Comparison of ENCODE assay signal across 15 cellular contexts in the genomic region with DNA sequence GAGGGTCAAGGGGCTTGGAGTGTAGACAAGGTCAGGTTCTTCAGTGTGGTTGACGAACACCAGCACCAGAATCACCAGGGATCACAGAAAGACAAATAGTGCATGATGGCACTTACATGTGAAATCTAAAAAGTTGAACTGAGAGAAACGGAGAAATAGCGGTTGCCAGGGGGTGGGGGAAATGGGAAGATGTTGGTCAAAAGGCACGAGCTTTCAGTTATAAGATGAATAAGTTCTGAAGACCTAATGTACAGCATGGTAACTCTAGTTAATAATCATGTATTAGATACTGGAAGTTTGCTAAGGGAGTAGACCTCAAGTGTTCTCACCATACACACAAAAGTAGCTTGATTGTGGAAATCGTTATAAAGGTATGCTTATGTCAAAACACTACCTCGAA. TPM values are rescaled to one million over a fixed set of nuclear protein-coding genes. Genes with fewer than 3 reads are reported as not detected.
DNase-seq lines count a peak whose midpoint lies in the region; ATAC-seq and TF ChIP-seq lines count a peak whose summit lies in the region.
"Had no signal": no experiment of that assay in that cellular context is flagged by ENCODE, and none has a peak within 500 bp of the region (broad histone marks: within the 10 kb centered on the region; RNA-seq: fewer than 3 reads in every experiment).

No MANE protein-coding gene starts in this region.

- H3K4me1 ChIP-seq in mammary epithelial cell (ENCODE audit: insufficient read depth, low read length), result no peaks in the 10 kb centered on the region

- TF ChIP-seq CTCF in mammary epithelial cell (conservative IDR thresholded peaks at IDR 0.05 in 1 of 2, IDR thresholded peaks at IDR 0.05 in 1 of 2; ENCODE audit: extremely low read depth in 1 of 2, insufficient read depth in 1 of 2, low read depth in 1 of 2, low read length in 2 of 2), result no peak

- no peak overlapping the region for H2AFZ ChIP-seq in mammary epithelial cell (ENCODE audit: low read depth, low read length)

- H3K27ac ChIP-seq in mammary epithelial cell (ENCODE audit: insufficient read depth, low read depth, low read length) (no peak overlapping the region), caudate nucleus (ENCODE audit: low read depth, low read length) (no peak overlapping the region)
- H3K27ac ChIP-seq: sigmoid colon had no signal

- H4K20me1 ChIP-seq in mammary epithelial cell (ENCODE audit: insufficient read depth, low read length), result no peaks in the 10 kb centered on the region

- 78% methylated on average over 6 of the region's 6 CpGs for WGBS in mammary epithelial cell (ENCODE audit: low coverage, missing lambda C conversion rate)

- DNase-seq in stimulated activated naive B cell treated with anti-CD40 and anti-IgM and Interleukin-4, amounts not matched to agents 10 μg/mL and 1 μg/mL and 100 μg/mL, for 72 hours, result peak; percentile 34
- DNase-seq in mammary epithelial cell (no peak), caudate nucleus (lab: John Stamatoyannopoulos, UW) (no peak)
- DNase-seq in activated naive CD4-positive, alpha-beta T cell treated with anti-CD3 and anti-CD28 coated beads, Interleukin-2, amount 10 ng/mL, durations not matched to agents 7 days and 5 days, result no peak
- DNase-seq: activated B cell treated with CpG ODN at 0.5 μM for 24 hours; activated T-cell treated with anti-CD3 and anti-CD28 coated beads, Interleukin-2, amount 50 U/mL, for 1 hour; CD8-positive, alpha-beta T cell; glutamatergic neuron; IMR-90; natural killer cell; NCI-H1436 treated with DMSO at 0.1 percent for 48 hours; sigmoid colon had no signal

- dilution Hi-C loops in mammary epithelial cell (cut with HindIII; ENCODE audit: low sequenced_read_pairs), result no loop called here

- no peaks in the 10 kb centered on the region for H3K9me3 ChIP-seq in mammary epithelial cell (replicated peaks; ENCODE audit: insufficient read depth, low read length)
- H3K9me3 ChIP-seq: sigmoid colon had no signal

- peaks cover 18 to 39% of the 10 kb centered on the region in 2 donors for H3K4me1 Mint-ChIP-seq in stimulated activated naive B cell treated with anti-CD40 and anti-IgM and Interleukin-4, amounts not matched to agents 10 μg/mL and 1 μg/mL and 100 μg/mL, for 72 hours
- peaks cover 11% of the 10 kb centered on the region for H3K4me1 Mint-ChIP-seq in activated naive CD4-positive, alpha-beta T cell treated with anti-CD3 and anti-CD28 coated beads, Interleukin-2, amount 10 ng/mL, durations not matched to agents 7 days and 5 days

- H3K4me3 ChIP-seq in mammary epithelial cell (replicated peaks in 1 of 3; ENCODE audit: insufficient read depth in 1 of 3, low read depth in 2 of 3, low read length in 3 of 3), result no peak overlapping the region
- H3K4me3 ChIP-seq: sigmoid colon had no signal

- CTCF ChIA-PET in mammary epithelial cell (lab: Charles Lee; ENCODE audit: low non-redundant PET), result no interaction called here
- CTCF ChIA-PET in activated naive CD4-positive, alpha-beta T cell treated with anti-CD3 and anti-CD28 coated beads, Interleukin-2, amount 10 ng/mL, durations not matched to agents 7 days and 5 days (lab: Charles Lee), result no interaction called here

- no peaks in the 10 kb centered on the region for H3K27me3 ChIP-seq in mammary epithelial cell (ENCODE audit: insufficient read depth, low read length)
- H3K27me3 ChIP-seq: sigmoid colon had no signal

- H3K27me3 Mint-ChIP-seq in stimulated activated naive B cell treated with anti-CD40 and anti-IgM and Interleukin-4, amounts not matched to agents 10 μg/mL and 1 μg/mL and 100 μg/mL, for 72 hours, result peaks cover 0 to 7% of the 10 kb centered on the region in 2 donors
- peaks cover 4% of the 10 kb centered on the region for H3K27me3 Mint-ChIP-seq in activated naive CD4-positive, alpha-beta T cell treated with anti-CD3 and anti-CD28 coated beads, Interleukin-2, amount 10 ng/mL, durations not matched to agents 7 days and 5 days
- H3K27me3 Mint-ChIP-seq: activated B cell treated with CpG ODN at 0.5 μM for 24 hours had no signal

- H3K4me2 ChIP-seq in mammary epithelial cell (ENCODE audit: insufficient read depth, low read depth, low read length), result no peak overlapping the region

- no peaks in the 10 kb centered on the region for H3K79me2 ChIP-seq in mammary epithelial cell (ENCODE audit: insufficient read depth, low read length)

- intact Hi-C loops in mammary epithelial cell (cut with micrococcal nuclease), result no loop called here

- no peaks in the 10 kb centered on the region for H3K36me3 ChIP-seq in mammary epithelial cell (ENCODE audit: insufficient read depth, low read length)
- H3K36me3 ChIP-seq: sigmoid colon had no signal

- peaks cover 4 to 7% of the 10 kb centered on the region in 2 donors for H3K36me3 Mint-ChIP-seq in stimulated activated naive B cell treated with anti-CD40 and anti-IgM and Interleukin-4, amounts not matched to agents 10 μg/mL and 1 μg/mL and 100 μg/mL, for 72 hours
- no peaks in the 10 kb centered on the region for H3K36me3 Mint-ChIP-seq in activated naive CD4-positive, alpha-beta T cell treated with anti-CD3 and anti-CD28 coated beads, Interleukin-2, amount 10 ng/mL, durations not matched to agents 7 days and 5 days
- H3K36me3 Mint-ChIP-seq: CD8-positive, alpha-beta T cell; natural killer cell had no signal

- H3K9me3 Mint-ChIP-seq in stimulated activated naive B cell treated with anti-CD40 and anti-IgM and Interleukin-4, amounts not matched to agents 10 μg/mL and 1 μg/mL and 100 μg/mL, for 72 hours, result peaks cover 0 to 3% of the 10 kb centered on the region in 2 donors
- no peaks in the 10 kb centered on the region for H3K9me3 Mint-ChIP-seq in activated naive CD4-positive, alpha-beta T cell treated with anti-CD3 and anti-CD28 coated beads, Interleukin-2, amount 10 ng/mL, durations not matched to agents 7 days and 5 days
- H3K9me3 Mint-ChIP-seq: activated B cell treated with CpG ODN at 0.5 μM for 24 hours; CD8-positive, alpha-beta T cell; natural killer cell had no signal

- no peak overlapping the region for H3K4me3 Mint-ChIP-seq in stimulated activated naive B cell treated with anti-CD40 and anti-IgM and Interleukin-4, amounts not matched to agents 10 μg/mL and 1 μg/mL and 100 μg/mL, for 72 hours
- H3K4me3 Mint-ChIP-seq in activated naive CD4-positive, alpha-beta T cell treated with anti-CD3 and anti-CD28 coated beads, Interleukin-2, amount 10 ng/mL, durations not matched to agents 7 days and 5 days, result no peak overlapping the region
- H3K4me3 Mint-ChIP-seq: activated B cell treated with CpG ODN at 0.5 μM for 24 hours; CD8-positive, alpha-beta T cell; natural killer cell had no signal

- H3K27ac Mint-ChIP-seq in stimulated activated naive B cell treated with anti-CD40 and anti-IgM and Interleukin-4, amounts not matched to agents 10 μg/mL and 1 μg/mL and 100 μg/mL, for 72 hours, result peak overlapping the region; percentile 1
- no peak overlapping the region for H3K27ac Mint-ChIP-seq in activated naive CD4-positive, alpha-beta T cell treated with anti-CD3 and anti-CD28 coated beads, Interleukin-2, amount 10 ng/mL, durations not matched to agents 7 days and 5 days
- H3K27ac Mint-ChIP-seq: activated B cell treated with CpG ODN at 0.5 μM for 24 hours; CD8-positive, alpha-beta T cell; natural killer cell had no signal

- in situ Hi-C loops in mammary epithelial cell (cut with MboI; ENCODE audit: low sequenced_read_pairs in 2 of 2), result no loop called here

- no TSS peak for BruUV-seq in mammary epithelial cell (replicated peaks; lab: Mats Ljungman, UMichigan)

- peak; percentile 85 for ATAC-seq in GM19043 (IDR thresholded peaks at IDR 0.05; ENCODE audit: low read depth, unreplicated experiment)
- ATAC-seq in HG02610 (IDR thresholded peaks at IDR 0.05; ENCODE audit: unreplicated experiment), result peak; percentile 81
- ATAC-seq in HG03139 (IDR thresholded peaks at IDR 0.05; ENCODE audit: unreplicated experiment), result peak; percentile 63
- ATAC-seq in stimulated activated naive B cell treated with anti-CD40 and anti-IgM and Interleukin-4, amounts not matched to agents 10 μg/mL and 1 μg/mL and 100 μg/mL, for 72 hours (replicated peaks), result peak; percentile 73 to 75
- ATAC-seq: CD8-positive, alpha-beta T cell; natural killer cell had no signal

- no peak overlapping the region for H3K9ac ChIP-seq in mammary epithelial cell (ENCODE audit: insufficient read depth, low read length)

RNA-seq across cellular contexts. Expression of gene DARS1, which starts 43.7 kb away (rescaled TPM):
- 10 to 100 TPM; 64.3 to 68.8 TPM for total RNA-seq in mammary epithelial cell
- polyA plus RNA-seq in mammary epithelial cell, result 61.4 TPM
- polyA minus RNA-seq in mammary epithelial cell, result 18.0 TPM
